Comparison of ENCODE assay signal across 8 cellular contexts in genomic region chr16:67561824-67562525, GRCh38. TPM values are rescaled to one million over a fixed set of nuclear protein-coding genes. Genes with fewer than 3 reads are reported as not detected.
A peak's percentile ranks its signal among the peaks of the same experiment; 100 is the strongest.
DNase-seq lines count a peak whose midpoint lies in the region; ATAC-seq and TF ChIP-seq lines count a peak whose summit lies in the region.

No MANE protein-coding gene starts in this region.

- ATAC-seq in HG02852 (IDR thresholded peaks at IDR 0.05; ENCODE audit: unreplicated experiment) (peak; percentile 78), psoas muscle (peak; percentile 81 to 90 (median 84))

- peaks cover 0 to 24% of the 10 kb centered on the region in 2 donors for H3K4me1 ChIP-seq in right atrium auricular region
- H3K4me1 ChIP-seq in psoas muscle, result peaks cover 31% of the 10 kb centered on the region
- H3K4me1 ChIP-seq in urinary bladder (ENCODE audit: insufficient read depth), result no peaks in the 10 kb centered on the region

- intact Hi-C loops in psoas muscle (cut with DNase I), result loop anchor here (5.0 kb wide), 2 partner anchors 40 to 80 kb away; no protein-coding TSS in a partner anchor

- H3K36me3 ChIP-seq in right atrium auricular region (no peaks in the 10 kb centered on the region), psoas muscle (ENCODE audit: insufficient read depth in 1 of 2, low read depth in 1 of 2) (no peaks in the 10 kb centered on the region), urinary bladder (ENCODE audit: insufficient read depth) (no peaks in the 10 kb centered on the region)

- H3K27me3 ChIP-seq in right atrium auricular region, result no peaks in the 10 kb centered on the region
- H3K27me3 ChIP-seq in psoas muscle (ENCODE audit: insufficient read depth in 3 of 3, low read length in 2 of 3), result no peaks in the 10 kb centered on the region

- peak; percentile 96 for DNase-seq in NCI-H1436 (lab: John Stamatoyannopoulos, UW)
- peak; percentile 95 to 99 (median 97) for DNase-seq in T-helper 1 cell
- DNase-seq in amygdala (lab: John Stamatoyannopoulos, UW), result peak in 55 of 56 donors; percentile 67 to 99 (median 94)
- DNase-seq in right atrium auricular region (ENCODE audit: low spot score), result peak; percentile 96
- peak; percentile 96 to 98 for DNase-seq in psoas muscle

- no peaks in the 10 kb centered on the region for H3K9me3 ChIP-seq in right atrium auricular region
- no peaks in the 10 kb centered on the region for H3K9me3 ChIP-seq in psoas muscle

- 0 to 1% (median 1%) methylated on average over 45 to 76 of the region's 76 CpGs for WGBS in psoas muscle, 3 donors
- WGBS in urinary bladder, result under 1% methylated on average over 76 of the region's 76 CpGs

- peak overlapping the region; percentile 99 to 100 for H3K27ac ChIP-seq in right atrium auricular region
- H3K27ac ChIP-seq in psoas muscle, result peak overlapping the region; percentile 96
- peak overlapping the region; percentile 98 for H3K27ac ChIP-seq in urinary bladder (ENCODE audit: low read depth)

- TF ChIP-seq POLR2A in GM15510 (IDR thresholded peaks at IDR 0.05; ENCODE audit: borderline replicate concordance, extremely low read depth, insufficient read length), result peak; percentile 85

- H3K4me3 ChIP-seq in right atrium auricular region (peak overlapping the region; percentile 68 to 94), psoas muscle (peak overlapping the region; percentile 78), urinary bladder (ENCODE audit: low read depth, low read length) (peak overlapping the region; percentile 91)

- TF ChIP-seq CTCF in right atrium auricular region (IDR thresholded peaks at IDR 0.05), result no peak
- TF ChIP-seq CTCF in psoas muscle (IDR thresholded peaks at IDR 0.05), result no peak

RNA-seq across cellular contexts. Expression of gene CTCF, which starts 0.4 kb away (rescaled TPM):
- total RNA-seq in right atrium auricular region, result 10 to 100 TPM; 24.5 to 31.6 TPM
- 10 to 100 TPM; 22.1 to 26.5 (median 26.0) TPM for total RNA-seq in psoas muscle
- 10 to 100 TPM; 17.7 to 44.7 (median 18.9) TPM for polyA plus RNA-seq in psoas muscle
- total RNA-seq in urinary bladder, result 35.5 TPM
- 29.2 TPM for polyA plus RNA-seq in urinary bladder

RNA-seq across cellular contexts. Expression of gene RIPOR1, which starts 33.3 kb away (rescaled TPM):
- 10 to 100 TPM; 43.9 to 66.9 TPM for total RNA-seq in right atrium auricular region
- total RNA-seq in psoas muscle, result 10 to 100 TPM; 34.1 to 58.1 (median 49.5) TPM
- 10 to 100 TPM; 16.5 to 27.4 (median 20.6) TPM for polyA plus RNA-seq in psoas muscle
- 20.5 TPM for total RNA-seq in urinary bladder
- polyA plus RNA-seq in urinary bladder, result 59.0 TPM

Comparison
In these comparisons a context has a peak if more than half of its experiments do, and no peak if none do; other contexts are left out.
1. Peak in every context shown above with its lines: DNase-seq, ATAC-seq, H3K4me3 ChIP-seq and H3K27ac ChIP-seq.